8 cellular contexts compared by ENCODE assay signal in genomic region chr2:27086090-27086721, GRCh38. TPM values are rescaled to one million over a fixed set of nuclear protein-coding genes. Genes with fewer than 3 reads are reported as not detected.
DNase-seq lines count a peak whose midpoint lies in the region; ATAC-seq, FAIRE-seq and TF ChIP-seq lines count a peak whose summit lies in the region.

No MANE protein-coding gene starts in this region.

- FAIRE-seq in GM12892 (lab: Jason Lieb, UNC), result peak; percentile 98

- peak overlapping the region; percentile 57 to 94 (median 92) for H3K27ac ChIP-seq in adrenal gland
- peak overlapping the region; percentile 83 to 98 (median 93) for H3K27ac ChIP-seq in heart right ventricle
- peak overlapping the region; percentile 90 to 92 (median 91) for H3K27ac ChIP-seq in upper lobe of left lung

- H3K36me3 ChIP-seq in adrenal gland (replicated peaks in 1 of 2) (peaks cover 0 to 6% of the 10 kb centered on the region in 2 donors), heart right ventricle (peaks cover 0 to 13% (median 0%) of the 10 kb centered on the region in 9 donors), upper lobe of left lung (no peaks in the 10 kb centered on the region)

- 0 to 1% (median 1%) methylated on average over 23 to 80 of the region's 80 CpGs; no CpG with 5 or more reads in 1 of the 4 donors for WGBS in adrenal gland, 4 donors
- WGBS in heart right ventricle, 2 donors, result 0% methylated on average over 67 to 80 of the region's 80 CpGs
- WGBS in upper lobe of left lung, 2 donors, result 0% methylated on average over 50 of the region's 80 CpGs; no CpG with 5 or more reads in 1 of the 2 donors

- DNase-seq in GM12892 (ENCODE audit: insufficient read length) (peak; percentile 98), NCI-H1417 treated with DMSO at 0.1 percent for 48 hours (lab: John Stamatoyannopoulos, UW) (peak; percentile 83), SW480 (ENCODE audit: low spot score) (peak; percentile 93), adrenal gland (peak; percentile 91 to 97 (median 94)), heart right ventricle (peak; percentile 96 to 97), posterior vena cava (ENCODE audit: low spot score) (peak; percentile 99), upper lobe of left lung (peak; percentile 97 to 100)

- intact Hi-C loops in adrenal gland (cut with DNase I), result loop anchor here (10.0 kb wide), 2 partner anchors 51 to 121 kb away; partner anchors contain the start of gene TMEM214 (in 1 of the 2)
- intact Hi-C loops in heart right ventricle (cut with DNase I), result loop anchor here in 9 of 10 donors (1.0 to 10.0 kb wide), 10 partner anchors 34 to 124 kb away; partner anchors contain the start of genes TMEM214 (in 5 of the 9), AGBL5 (in 4 of the 9) and PREB (in 1 of the 9)
- intact Hi-C loops in posterior vena cava (cut with DNase I), result loop anchor here (2.0 to 10.0 kb wide), 3 partner anchors 33 to 114 kb away; partner anchors contain the start of genes TMEM214 (in 2 of the 2) and MAPRE3 (in 1 of the 2)

- H3K27me3 ChIP-seq in adrenal gland, result no peaks in the 10 kb centered on the region
- H3K27me3 ChIP-seq in heart right ventricle, result no peaks in the 10 kb centered on the region
- H3K27me3 ChIP-seq in upper lobe of left lung, result no peaks in the 10 kb centered on the region

- ATAC-seq in HG02798 (IDR thresholded peaks at IDR 0.05; ENCODE audit: poor library complexity, unreplicated experiment) (peak; percentile 85), heart right ventricle (peak; percentile 86 to 95 (median 92)), upper lobe of left lung (ENCODE audit: low FRiP score in 2 of 2) (peak; percentile 95 to 97)

- H3K4me3 ChIP-seq in adrenal gland (peak overlapping the region in 3 of 4 donors; percentile 23 to 62 (median 39)), heart right ventricle (peak overlapping the region; percentile 56 to 80 (median 74)), upper lobe of left lung (peak overlapping the region; percentile 44 to 88 (median 70))

- H3K4me1 ChIP-seq in adrenal gland (replicated peaks in 1 of 2) (peaks cover 19 to 36% of the 10 kb centered on the region in 2 donors), heart right ventricle (peaks cover 5 to 54% (median 35%) of the 10 kb centered on the region in 9 donors), upper lobe of left lung (peaks cover 26 to 40% (median 31%) of the 10 kb centered on the region in 4 donors)

- TF ChIP-seq POLR2A in GM12892 (IDR thresholded peaks at IDR 0.05; ENCODE audit: low read depth, low read length) (peak; percentile 64; the same call in 1 of the 2 replicates), adrenal gland (IDR thresholded peaks at IDR 0.05) (peak; percentile 60 to 87), upper lobe of left lung (IDR thresholded peaks at IDR 0.05) (peak in 3 of 4 donors; percentile 26 to 80 (median 66))

- no peak for TF ChIP-seq EP300 in upper lobe of left lung (IDR thresholded peaks at IDR 0.05)

- TF ChIP-seq CTCF in adrenal gland (IDR thresholded peaks at IDR 0.05) (peak; percentile 49 to 99 (median 76)), heart right ventricle (IDR thresholded peaks at IDR 0.05) (peak; percentile 78 to 97 (median 89)), upper lobe of left lung (IDR thresholded peaks at IDR 0.05) (peak; percentile 95 to 99 (median 99))

- H3K9me3 ChIP-seq in adrenal gland (replicated peaks in 1 of 3) (no peaks in the 10 kb centered on the region), heart right ventricle (no peaks in the 10 kb centered on the region), upper lobe of left lung (no peaks in the 10 kb centered on the region)

RNA-seq across cellular contexts. Expression of gene KHK, which starts 0.4 kb away (rescaled TPM):
- 2.6 TPM for polyA plus RNA-seq in GM12892 (2012; ENCODE audit: missing spikeins)
- 10 to 100 TPM in 4 of 8 donors, 1 to 10 TPM in 4; 4.0 to 14.4 (median 10.0) TPM for total RNA-seq in adrenal gland
- 1 to 10 TPM; 3.3 to 6.7 (median 4.9) TPM for polyA plus RNA-seq in adrenal gland
- total RNA-seq in heart right ventricle, result 1 to 10 TPM in 9 of 10 donors, under 1 TPM in 1; 0.32 to 4.6 (median 2.3) TPM
- polyA plus RNA-seq in heart right ventricle, result 1 to 10 TPM; 2.2 TPM
- 1 to 10 TPM; 5.7 to 7.8 TPM for total RNA-seq in posterior vena cava
- total RNA-seq in upper lobe of left lung, result 10 to 100 TPM in 1 of 6 donors, 1 to 10 TPM in 5; 2.4 to 10.4 (median 6.3) TPM

RNA-seq across cellular contexts. Expression of gene EMILIN1, which starts 7.8 kb away (rescaled TPM):
- polyA plus RNA-seq in GM12892 (2012; ENCODE audit: missing spikeins), result 0.17 TPM
- total RNA-seq in adrenal gland (100 to 1,000 TPM in 5 of 8 donors, 10 to 100 TPM in 3; 51.6 to 243 (median 127) TPM), heart right ventricle (10 to 100 TPM in 7 of 10 donors, 1 to 10 TPM in 3; 6.8 to 53.2 (median 12.2) TPM), posterior vena cava (100 to 1,000 TPM; 178 to 323 TPM), upper lobe of left lung (100 to 1,000 TPM in 2 of 6 donors, 10 to 100 TPM in 4; 20.7 to 158 (median 49.0) TPM)
- polyA plus RNA-seq in adrenal gland (100 to 1,000 TPM in 1 of 3 donors, 10 to 100 TPM in 1, 1 to 10 TPM in 1; 4.2 to 168 (median 84.4) TPM), heart right ventricle (10 to 100 TPM; 40.8 to 41.0 TPM)

RNA-seq across cellular contexts. Expression of gene OST4, which starts 14.8 kb away (rescaled TPM):
- polyA plus RNA-seq in GM12892 (2012; ENCODE audit: missing spikeins), result 443 TPM
- total RNA-seq in adrenal gland, result 100 to 1,000 TPM; 174 to 573 (median 381) TPM
- polyA plus RNA-seq in adrenal gland, result 100 to 1,000 TPM; 387 to 602 (median 531) TPM
- total RNA-seq in heart right ventricle, result 100 to 1,000 TPM; 342 to 457 (median 388) TPM
- 100 to 1,000 TPM; 336 to 456 TPM for polyA plus RNA-seq in heart right ventricle
- total RNA-seq in posterior vena cava, result 100 to 1,000 TPM; 222 to 314 TPM
- total RNA-seq in upper lobe of left lung, result 100 to 1,000 TPM in 5 of 6 donors, 10 to 100 TPM in 1; 90.4 to 265 (median 176) TPM

RNA-seq across cellular contexts. Expression of gene CGREF1, which starts 32.7 kb away (rescaled TPM):
- polyA plus RNA-seq in GM12892 (2012; ENCODE audit: missing spikeins), result 5.6 TPM
- total RNA-seq in adrenal gland (1 to 10 TPM in 4 of 8 donors, under 1 TPM in 3, not detected in 1; 0.52 to 4.7 (median 1.1) TPM), heart right ventricle (1 to 10 TPM in 3 of 10 donors, under 1 TPM in 7; 0.21 to 1.2 (median 0.68) TPM), posterior vena cava (10 to 100 TPM; 25.8 to 27.8 TPM), upper lobe of left lung (1 to 10 TPM in 2 of 6 donors, under 1 TPM in 1, not detected in 3; 0.79 to 1.2 (median 1.0) TPM)
- polyA plus RNA-seq in adrenal gland (1 to 10 TPM; 1.8 to 2.0 (median 2.0) TPM), heart right ventricle (under 1 TPM; 0.57 to 0.73 TPM)

RNA-seq across cellular contexts. Expression of gene AGBL5, which starts 34.7 kb away (rescaled TPM):
- polyA plus RNA-seq in GM12892 (2012; ENCODE audit: missing spikeins), result 18.1 TPM
- total RNA-seq in adrenal gland (10 to 100 TPM; 23.4 to 42.4 (median 30.4) TPM), heart right ventricle (10 to 100 TPM in 6 of 10 donors, 1 to 10 TPM in 4; 7.9 to 16.8 (median 11.7) TPM), posterior vena cava (10 to 100 TPM; 20.0 to 22.9 TPM), upper lobe of left lung (10 to 100 TPM in 5 of 6 donors, 1 to 10 TPM in 1; 7.8 to 17.6 (median 14.3) TPM)
- polyA plus RNA-seq in adrenal gland (10 to 100 TPM; 21.2 to 31.3 (median 29.8) TPM), heart right ventricle (1 to 10 TPM; 4.2 to 6.5 TPM)

Comparison
In these comparisons a context has a peak if more than half of its experiments do, and no peak if none do; other contexts are left out.
1. Peak in every context shown above with its lines: DNase-seq, ATAC-seq, H3K4me3 ChIP-seq and H3K27ac ChIP-seq.